1 cellular context compared by ENCODE assay signal in genomic region chr20:47506335-47506734, GRCh38.
TF ChIP-seq lines count a peak whose summit lies in the region.

No MANE protein-coding gene starts in this region.

TF ChIP-seq in WTC11, 78 proteins besides CTCF, POLR2A, EP300 and RAD21 (continued from another document):
- no peak for TF ChIP-seq NFYB (CRISPR knock-in tag; conservative IDR thresholded peaks at IDR 0.05; ENCODE audit: low read depth)
- TF ChIP-seq, protein P1, sequence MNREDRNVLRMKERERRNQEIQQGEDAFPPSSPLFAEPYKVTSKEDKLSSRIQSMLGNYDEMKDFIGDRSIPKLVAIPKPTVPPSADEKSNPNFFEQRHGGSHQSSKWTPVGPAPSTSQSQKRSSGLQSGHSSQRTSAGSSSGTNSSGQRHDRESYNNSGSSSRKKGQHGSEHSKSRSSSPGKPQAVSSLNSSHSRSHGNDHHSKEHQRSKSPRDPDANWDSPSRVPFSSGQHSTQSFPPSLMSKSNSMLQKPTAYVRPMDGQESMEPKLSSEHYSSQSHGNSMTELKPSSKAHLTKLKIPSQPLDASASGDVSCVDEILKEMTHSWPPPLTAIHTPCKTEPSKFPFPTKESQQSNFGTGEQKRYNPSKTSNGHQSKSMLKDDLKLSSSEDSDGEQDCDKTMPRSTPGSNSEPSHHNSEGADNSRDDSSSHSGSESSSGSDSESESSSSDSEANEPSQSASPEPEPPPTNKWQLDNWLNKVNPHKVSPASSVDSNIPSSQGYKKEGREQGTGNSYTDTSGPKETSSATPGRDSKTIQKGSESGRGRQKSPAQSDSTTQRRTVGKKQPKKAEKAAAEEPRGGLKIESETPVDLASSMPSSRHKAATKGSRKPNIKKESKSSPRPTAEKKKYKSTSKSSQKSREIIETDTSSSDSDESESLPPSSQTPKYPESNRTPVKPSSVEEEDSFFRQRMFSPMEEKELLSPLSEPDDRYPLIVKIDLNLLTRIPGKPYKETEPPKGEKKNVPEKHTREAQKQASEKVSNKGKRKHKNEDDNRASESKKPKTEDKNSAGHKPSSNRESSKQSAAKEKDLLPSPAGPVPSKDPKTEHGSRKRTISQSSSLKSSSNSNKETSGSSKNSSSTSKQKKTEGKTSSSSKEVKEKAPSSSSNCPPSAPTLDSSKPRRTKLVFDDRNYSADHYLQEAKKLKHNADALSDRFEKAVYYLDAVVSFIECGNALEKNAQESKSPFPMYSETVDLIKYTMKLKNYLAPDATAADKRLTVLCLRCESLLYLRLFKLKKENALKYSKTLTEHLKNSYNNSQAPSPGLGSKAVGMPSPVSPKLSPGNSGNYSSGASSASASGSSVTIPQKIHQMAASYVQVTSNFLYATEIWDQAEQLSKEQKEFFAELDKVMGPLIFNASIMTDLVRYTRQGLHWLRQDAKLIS (CRISPR knock-in tag; IDR thresholded peaks at IDR 0.05; ENCODE audit: borderline replicate concordance), result no peak
- no peak for TF ChIP-seq GTF2I (CRISPR knock-in tag; conservative IDR thresholded peaks at IDR 0.05)
- no peak for TF ChIP-seq ZNF671 (CRISPR knock-in tag; IDR thresholded peaks at IDR 0.05)
- no peak for TF ChIP-seq E2F4 (CRISPR knock-in tag; IDR thresholded peaks at IDR 0.05; ENCODE audit: borderline replicate concordance, low read depth)
- TF ChIP-seq TEAD4 (CRISPR knock-in tag; IDR thresholded peaks at IDR 0.05), result no peak
- TF ChIP-seq ARID4B (CRISPR knock-in tag; IDR thresholded peaks at IDR 0.05; ENCODE audit: borderline replicate concordance), result no peak
- no peak for TF ChIP-seq SMAD4 (CRISPR knock-in tag; IDR thresholded peaks at IDR 0.05)
- TF ChIP-seq TP53 (CRISPR knock-in tag; IDR thresholded peaks at IDR 0.05), result no peak
- TF ChIP-seq, protein P2, sequence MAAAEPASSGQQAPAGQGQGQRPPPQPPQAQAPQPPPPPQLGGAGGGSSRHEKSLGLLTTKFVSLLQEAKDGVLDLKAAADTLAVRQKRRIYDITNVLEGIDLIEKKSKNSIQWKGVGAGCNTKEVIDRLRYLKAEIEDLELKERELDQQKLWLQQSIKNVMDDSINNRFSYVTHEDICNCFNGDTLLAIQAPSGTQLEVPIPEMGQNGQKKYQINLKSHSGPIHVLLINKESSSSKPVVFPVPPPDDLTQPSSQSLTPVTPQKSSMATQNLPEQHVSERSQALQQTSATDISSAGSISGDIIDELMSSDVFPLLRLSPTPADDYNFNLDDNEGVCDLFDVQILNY (CRISPR knock-in tag; IDR thresholded peaks at IDR 0.05), result no peak
TF ChIP-seq in WTC11: peak in this region for 0.
